In genomic region chr18:32048507-32049091, GRCh38 we compare ENCODE assay signal across 10 cellular contexts. TPM values are rescaled to one million over a fixed set of nuclear protein-coding genes. Genes with fewer than 3 reads are reported as not detected.
A peak's percentile ranks its signal among the peaks of the same experiment; 100 is the strongest.
DNase-seq lines count a peak whose midpoint lies in the region; ATAC-seq, FAIRE-seq and TF ChIP-seq lines count a peak whose summit lies in the region.
"Had no signal": no experiment of that assay in that cellular context is flagged by ENCODE, and none has a peak within 500 bp of the region (broad histone marks: within the 10 kb centered on the region; RNA-seq: fewer than 3 reads in every experiment).

No MANE protein-coding gene starts in this region.

- H3K9me3 ChIP-seq in effector memory CD4-positive, alpha-beta T cell (ENCODE audit: control insufficient read depth, low read length), result no peaks in the 10 kb centered on the region
- H3K9me3 ChIP-seq in pancreas (no peaks in the 10 kb centered on the region), Caco-2 (no peaks in the 10 kb centered on the region)
- H3K9me3 ChIP-seq: SJCRH30 had no signal

- no peaks in the 10 kb centered on the region for H3K27me3 ChIP-seq in effector memory CD4-positive, alpha-beta T cell (replicated peaks; ENCODE audit: control insufficient read depth, insufficient read depth, low read length, poor library complexity, severe bottlenecking)
- H3K27me3 ChIP-seq in pancreas, result no peaks in the 10 kb centered on the region
- no peaks in the 10 kb centered on the region for H3K27me3 ChIP-seq in Caco-2 (replicated peaks; ENCODE audit: control insufficient read depth, insufficient read depth, low read length)
- H3K27me3 ChIP-seq: SJCRH30 had no signal

- ATAC-seq in GM21576 (IDR thresholded peaks at IDR 0.05; ENCODE audit: unreplicated experiment) (peak; percentile 56), pancreas (peak in 3 of 4 donors; percentile 64 to 86 (median 83)), HG03571 (IDR thresholded peaks at IDR 0.05; ENCODE audit: unreplicated experiment) (no peak)

- no TSS peak for BruUV-seq in Caco-2 (replicated peaks; lab: Mats Ljungman, UMichigan)

- H3K36me3 ChIP-seq in effector memory CD4-positive, alpha-beta T cell (ENCODE audit: control insufficient read depth, insufficient read depth, low read length), result peaks cover 17% of the 10 kb centered on the region
- H3K36me3 ChIP-seq in pancreas (no peaks in the 10 kb centered on the region), Caco-2 (ENCODE audit: control insufficient read depth, insufficient read depth, low read length) (no peaks in the 10 kb centered on the region)
- H3K36me3 ChIP-seq: SJCRH30 had no signal

- CTCF ChIA-PET in Caco-2 (lab: Charles Lee), result no interaction called here

- no peak for FAIRE-seq in pancreas (lab: Jason Lieb, UNC)
- FAIRE-seq: islet of Langerhans had no signal

- intact Hi-C loops in pancreas (cut with DNase I) (no loop called here), Caco-2 (cut with micrococcal nuclease; ENCODE audit: unreplicated experiment) (no loop called here)

- POLR2A ChIA-PET in Caco-2 (lab: Charles Lee), result no interaction called here

- no peak for TF ChIP-seq CTCF in pancreas (IDR thresholded peaks at IDR 0.05)
- no peak for TF ChIP-seq CTCF in Caco-2 (IDR thresholded peaks at IDR 0.05; ENCODE audit: insufficient read depth in 1 of 2, low read depth in 1 of 2, low read length in 1 of 2, severe bottlenecking in 1 of 2, unreplicated experiment in 1 of 2)

- H3K27me3 Mint-ChIP-seq in Caco-2 (ENCODE audit: insufficient read depth, unreplicated experiment), result no peaks in the 10 kb centered on the region

- DNase-seq in GM04504 (ENCODE audit: low read depth) (peak; percentile 20), NAMALWA (ENCODE audit: low spot score) (peak; percentile 13), pancreas (peak in 2 of 6 donors; percentile 24 to 29), COR-L47 (lab: John Stamatoyannopoulos, UW) (no peak), Caco-2 (no peak)
- DNase-seq in effector memory CD4-positive, alpha-beta T cell, result no peak

- H3K36me3 Mint-ChIP-seq in Caco-2 (ENCODE audit: insufficient read depth, unreplicated experiment), result no peaks in the 10 kb centered on the region

- 79 to 84% methylated on average over 4 of the region's 4 CpGs for WGBS in pancreas, 2 donors

- H3K9me3 Mint-ChIP-seq in Caco-2 (ENCODE audit: unreplicated experiment), result no peaks in the 10 kb centered on the region

- H3K4me3 ChIP-seq in effector memory CD4-positive, alpha-beta T cell (ENCODE audit: insufficient read depth, low read depth, low read length, poor library complexity, severe bottlenecking), result peak overlapping the region; percentile 13
- H3K4me3 ChIP-seq in pancreas (no peak overlapping the region), Caco-2 (ENCODE audit: low read depth, low read length) (no peak overlapping the region)
- H3K4me3 ChIP-seq: SJCRH30 had no signal

- peaks cover 22% of the 10 kb centered on the region for H3K4me1 ChIP-seq in effector memory CD4-positive, alpha-beta T cell (ENCODE audit: control insufficient read depth, insufficient read depth, low read length, poor library complexity, severe bottlenecking)
- H3K4me1 ChIP-seq in pancreas (peaks cover 0 to 8% (median 0%) of the 10 kb centered on the region in 3 donors), Caco-2 (no peaks in the 10 kb centered on the region)
- H3K4me1 ChIP-seq: SJCRH30 had no signal

- H3K27ac ChIP-seq in effector memory CD4-positive, alpha-beta T cell (ENCODE audit: insufficient read depth, low read length, poor library complexity, severe bottlenecking), result peak overlapping the region; percentile 59
- peak overlapping the region in 2 of 4 donors; percentile 8 to 36 for H3K27ac ChIP-seq in pancreas
- H3K27ac ChIP-seq: SJCRH30 had no signal

- H3K4me1 Mint-ChIP-seq in Caco-2 (ENCODE audit: low read depth, unreplicated experiment), result no peaks in the 10 kb centered on the region

- no peak overlapping the region for H3K4me3 Mint-ChIP-seq in Caco-2 (ENCODE audit: unreplicated experiment)

- H3K27ac Mint-ChIP-seq in Caco-2 (ENCODE audit: unreplicated experiment), result no peak overlapping the region

RNA-seq across cellular contexts. Expression of gene RNF125, which starts 30.0 kb away (rescaled TPM):
- total RNA-seq in pancreas, result 1 to 10 TPM; 1.6 to 3.5 (median 2.3) TPM
- 1 to 10 TPM in 1 of 2 donors, under 1 TPM in 1; 0.92 to 1.2 TPM for polyA plus RNA-seq in pancreas
- 0.39 and 0.61 TPM in 2 replicates for total RNA-seq in Caco-2 (2022)

RNA-seq across cellular contexts. Expression of gene RNF138, which starts 43.1 kb away (rescaled TPM):
- 10 to 100 TPM in 5 of 6 donors, 1 to 10 TPM in 1; 8.4 to 20.0 (median 14.4) TPM for total RNA-seq in pancreas
- polyA plus RNA-seq in pancreas, result 1 to 10 TPM; 4.4 to 9.9 TPM
- 24.3 and 26.4 TPM in 2 replicates for total RNA-seq in Caco-2 (2022)

Comparison
In these comparisons a context has a peak if more than half of its experiments do, and no peak if none do; other contexts are left out.
1. DNase-seq: peak in GM04504 (single experiment) and NAMALWA (single experiment); none in effector memory CD4-positive, alpha-beta T cell (0 of 3), COR-L47 (single experiment) and Caco-2 (0 of 2).